Comparison of ENCODE assay signal across 22 cellular contexts in genomic region chr4:22512306-22512705, GRCh38.
"Had no signal": no experiment of that assay in that cellular context is flagged by ENCODE, and none has a peak within 500 bp of the region (broad histone marks: within the 10 kb centered on the region; RNA-seq: fewer than 3 reads in every experiment).

No MANE protein-coding gene starts in this region.

- FAIRE-seq: endometrium, islet of Langerhans, urothelium cell line had no signal

- DNase-seq: activated CD4-positive, alpha-beta memory T cell treated with anti-CD3 and anti-CD28 coated beads, Interleukin-2, amount 10 ng/mL, durations not matched to agents 7 days and 5 days; activated CD4-positive, alpha-beta T cell treated with anti-CD3 and anti-CD28 coated beads for 36 hours; activated CD8-positive, alpha-beta memory T cell treated with anti-CD3 and anti-CD28 coated beads, Interleukin-2, amount 10 ng/mL, durations not matched to agents 7 days and 5 days; activated naive CD4-positive, alpha-beta T cell; brain microvascular endothelial cell; colonic mucosa; left cardiac atrium; mesenchymal stem cell; mucosa of descending colon; naive B cell; posterior cingulate gyrus; retina; stimulated activated CD8-positive, alpha-beta memory T cell treated with anti-CD3 and anti-CD28 coated beads, Interleukin-4, amount 100 ng/mL, for 48 hours; stimulated activated naive CD4-positive, alpha-beta T cell; SW 1271; T-helper 2 cell had no signal

- H3K4me3 Mint-ChIP-seq: activated CD4-positive, alpha-beta memory T cell treated with anti-CD3 and anti-CD28 coated beads, Interleukin-2, amount 10 ng/mL, durations not matched to agents 7 days and 5 days; activated CD4-positive, alpha-beta T cell treated with anti-CD3 and anti-CD28 coated beads for 36 hours; activated CD8-positive, alpha-beta memory T cell treated with anti-CD3 and anti-CD28 coated beads, Interleukin-2, amount 10 ng/mL, durations not matched to agents 7 days and 5 days; activated T-helper 17 cell treated with anti-CD3 and anti-CD28 coated beads, Interleukin-2, amount 50 U/mL, for 72 hours; central memory CD8-positive, alpha-beta T cell had no signal

- H3K4me3 ChIP-seq: colonic mucosa, hepatocyte, mucosa of descending colon had no signal

- H3K36me3 ChIP-seq: brain microvascular endothelial cell, colonic mucosa had no signal

- H3K4me1 Mint-ChIP-seq: activated T-helper 17 cell treated with anti-CD3 and anti-CD28 coated beads, Interleukin-2, amount 50 U/mL, for 72 hours had no signal

- H2AFZ ChIP-seq: hepatocyte had no signal

- H3K27ac Mint-ChIP-seq: activated CD4-positive, alpha-beta memory T cell treated with anti-CD3 and anti-CD28 coated beads, Interleukin-2, amount 10 ng/mL, durations not matched to agents 7 days and 5 days; activated CD4-positive, alpha-beta T cell treated with anti-CD3 and anti-CD28 coated beads for 36 hours; activated CD8-positive, alpha-beta memory T cell treated with anti-CD3 and anti-CD28 coated beads, Interleukin-2, amount 10 ng/mL, durations not matched to agents 7 days and 5 days; activated T-helper 17 cell treated with anti-CD3 and anti-CD28 coated beads, Interleukin-2, amount 50 U/mL, for 72 hours had no signal

- H3K27me3 ChIP-seq: brain microvascular endothelial cell, colonic mucosa, hepatocyte had no signal

- H3K27ac ChIP-seq: brain microvascular endothelial cell, colonic mucosa, hepatocyte had no signal

- H3K9me3 ChIP-seq: colonic mucosa, mucosa of descending colon had no signal

- ATAC-seq: activated CD4-positive, alpha-beta T cell treated with anti-CD3 and anti-CD28 coated beads for 36 hours; activated CD8-positive, alpha-beta memory T cell treated with anti-CD3 and anti-CD28 coated beads, Interleukin-2, amount 10 ng/mL, durations not matched to agents 7 days and 5 days; activated T-helper 17 cell treated with anti-CD3 and anti-CD28 coated beads, Interleukin-2, amount 50 U/mL, for 72 hours; left cardiac atrium; mucosa of descending colon had no signal

- H3K36me3 Mint-ChIP-seq: naive B cell had no signal

- H3K9me3 Mint-ChIP-seq: central memory CD8-positive, alpha-beta T cell had no signal
